ENCODE assay signal across 20 cellular contexts in genomic region chr13:108700421-108701170, GRCh38.
DNase-seq lines count a peak whose midpoint lies in the region; ATAC-seq, FAIRE-seq and TF ChIP-seq lines count a peak whose summit lies in the region.
"Had no signal": no experiment of that assay in that cellular context is flagged by ENCODE, and none has a peak within 500 bp of the region (broad histone marks: within the 10 kb centered on the region; RNA-seq: fewer than 3 reads in every experiment).

No MANE protein-coding gene starts in this region.

- H3K4me3 Mint-ChIP-seq in nephron progenitor cell: no peak overlapping the region
- H3K4me3 Mint-ChIP-seq: activated CD4-positive, alpha-beta memory T cell treated with anti-CD3 and anti-CD28 coated beads for 36 hours; activated T-helper 1 cell treated with anti-CD3 and anti-CD28 coated beads, Interleukin-12 subunit alpha, Interleukin-12 subunit beta, Interleukin-2, Interleukin-4 antibody, amounts not matched to agents 30 ng/mL and 10 ng/mL and 1 ng/mL, durations not matched to agents 14 hours and 24 hours and 36 hours had no signal

- no peaks in the 10 kb centered on the region for H3K27me3 Mint-ChIP-seq in nephron progenitor cell (ENCODE audit: low read depth, poor library complexity)

- intact Hi-C loops in thyroid gland (cut with DNase I): no loop called here

- H3K9me3 ChIP-seq in A549 (peaks cover 13% of the 10 kb centered on the region), RWPE2 (ENCODE audit: severe bottlenecking) (no peaks in the 10 kb centered on the region), thyroid gland (no peaks in the 10 kb centered on the region)
- H3K9me3 ChIP-seq: SK-N-SH had no signal

- TF ChIP-seq RAD21 in A549 (conservative IDR thresholded peaks at IDR 0.05 in 1 of 2, IDR thresholded peaks at IDR 0.05 in 1 of 2): no peak

- POLR2A ChIA-PET in A549 (lab: Yijun Ruan, JAX): no interaction called here

- no peak overlapping the region for H3K27ac Mint-ChIP-seq in nephron progenitor cell
- H3K27ac Mint-ChIP-seq: activated CD4-positive, alpha-beta memory T cell treated with anti-CD3 and anti-CD28 coated beads for 36 hours; activated T-helper 1 cell treated with anti-CD3 and anti-CD28 coated beads, Interleukin-12 subunit alpha, Interleukin-12 subunit beta, Interleukin-2, Interleukin-4 antibody, amounts not matched to agents 30 ng/mL and 10 ng/mL and 1 ng/mL, durations not matched to agents 14 hours and 24 hours and 36 hours had no signal

- no peak for FAIRE-seq in A549 (lab: Jason Lieb, UNC)
- FAIRE-seq: pancreas had no signal

- H3K4me3 ChIP-seq in A549 (no peak overlapping the region), RWPE2 (ENCODE audit: severe bottlenecking) (no peak overlapping the region), thyroid gland (replicated peaks in 1 of 3) (no peak overlapping the region)
- H3K4me3 ChIP-seq: coronary artery, pancreas had no signal

- no peak for TF ChIP-seq EP300 in A549 (IDR thresholded peaks at IDR 0.05)

- H3K4me1 ChIP-seq in A549: peaks cover 24% of the 10 kb centered on the region
- H3K4me1 ChIP-seq in RWPE2 (ENCODE audit: insufficient read depth, poor library complexity, severe bottlenecking): no peaks in the 10 kb centered on the region
- no peaks in the 10 kb centered on the region for H3K4me1 ChIP-seq in thyroid gland
- H3K4me1 ChIP-seq: Caco-2, pancreas had no signal

- DNase-seq in A549 (ENCODE audit: low read depth in 1 of 2, low spot score in 1 of 2) (peak; percentile 4 to 43), HCEC 1CT (peak; percentile 60), RWPE2 (ENCODE audit: low spot score) (no peak), fibroblast of peridontal ligament (ENCODE audit: extremely low read depth) (peak; percentile 32), thyroid gland (no peak), nephron progenitor cell (no peak), T-helper 1 cell (no peak)
- DNase-seq: activated CD4-positive, alpha-beta memory T cell treated with anti-CD3 and anti-CD28 coated beads for 36 hours; Caco-2; erythroblast; left colon; NCI-H1092; NCI-H2171 treated with DMSO at 0.1 percent for 48 hours; NK-92 treated with Interleukin-12 subunit alpha and Interleukin-12 subunit beta, amount 100 ng/mL, for 24 hours; pancreas; SK-N-SH; stimulated activated CD4-positive, alpha-beta T cell treated with anti-CD3 and anti-CD28 coated beads, Interleukin-12 subunit alpha, Interleukin-12 subunit beta, amount 100 ng/mL, for 4 hours had no signal

- H3K36me3 Mint-ChIP-seq in nephron progenitor cell (ENCODE audit: low read depth): peaks cover 8% of the 10 kb centered on the region

- H3K4me2 ChIP-seq in A549: peak overlapping the region; percentile 70
- H3K4me2 ChIP-seq: SK-N-SH had no signal

- TF ChIP-seq CTCF in A549 (IDR thresholded peaks at IDR 0.05) (no peak), RWPE2 (IDR thresholded peaks at IDR 0.05; ENCODE audit: poor library complexity, severe bottlenecking) (no peak), thyroid gland (IDR thresholded peaks at IDR 0.05) (no peak), nephron progenitor cell (IDR thresholded peaks at IDR 0.05) (no peak)

- peaks cover 7% of the 10 kb centered on the region for H3K27me3 ChIP-seq in RWPE2 (ENCODE audit: insufficient read depth, poor library complexity, severe bottlenecking)
- no peaks in the 10 kb centered on the region for H3K27me3 ChIP-seq in thyroid gland
- H3K27me3 ChIP-seq: pancreas had no signal

- peaks cover 16% of the 10 kb centered on the region for H3K9me3 Mint-ChIP-seq in nephron progenitor cell

- TF ChIP-seq POLR2A in A549 (IDR thresholded peaks at IDR 0.05; ENCODE audit: low read length) (no peak), thyroid gland (IDR thresholded peaks at IDR 0.05) (no peak)

- ATAC-seq in A549: peak in 1 of 2 experiments; percentile 68; a peak in 2 of 6 replicates
- ATAC-seq in RWPE2 (ENCODE audit: low read depth): peak; percentile 40; the same call in 2 of the 3 replicates
- ATAC-seq in GM18861 (IDR thresholded peaks at IDR 0.05; ENCODE audit: unreplicated experiment): no peak
- ATAC-seq: left colon, pancreas had no signal

- H3K27ac ChIP-seq in A549: peak overlapping the region; percentile 58 to 69; a peak in 5 of 6 replicates
- no peak overlapping the region for H3K27ac ChIP-seq in RWPE2 (ENCODE audit: poor library complexity, severe bottlenecking)
- H3K27ac ChIP-seq in thyroid gland: no peak overlapping the region
- H3K27ac ChIP-seq: coronary artery, pancreas had no signal

- H3K36me3 ChIP-seq in RWPE2 (ENCODE audit: low read depth): no peaks in the 10 kb centered on the region
- H3K36me3 ChIP-seq in thyroid gland: no peaks in the 10 kb centered on the region
- H3K36me3 ChIP-seq: pancreas had no signal

- CTCF ChIA-PET in A549 (lab: Yijun Ruan, JAX): interaction anchor here (0.7 kb wide), 2 partner anchors 116 to 183 kb away, joined by 3 read pairs; no protein-coding TSS in a partner anchor

- H3K4me1 Mint-ChIP-seq in nephron progenitor cell: no peaks in the 10 kb centered on the region

- WGBS in A549 (ENCODE audit: missing lambda C conversion rate): 25% methylated on average over 9 of the region's 9 CpGs
- WGBS in thyroid gland, 2 donors: 52 to 74% methylated on average over 9 of the region's 9 CpGs

TF ChIP-seq in A549, 52 proteins besides CTCF, POLR2A, EP300 and RAD21:
- TF ChIP-seq FOSL2 (IDR thresholded peaks at IDR 0.05) (peak; percentile 35; the same call in 1 of the 2 replicates), FOSL2 (CRISPR knock-in tag; IDR thresholded peaks at IDR 0.05) (no peak), CBX2 (IDR thresholded peaks at IDR 0.05; ENCODE audit: borderline replicate concordance, low read depth) (no peak), KDM5A (IDR thresholded peaks at IDR 0.05) (no peak), RARB (CRISPR knock-in tag; IDR thresholded peaks at IDR 0.05) (no peak), JUNB (IDR thresholded peaks at IDR 0.05) (0 out of 2 replicates have a peak, but pooled peaks have one; percentile 32), GATA3 (IDR thresholded peaks at IDR 0.05; ENCODE audit: borderline replicate concordance) (peak; percentile 38; the same call in 1 of the 2 replicates), SMC3 (IDR thresholded peaks at IDR 0.05) (peak; percentile 10; the same call in 1 of the 3 replicates), FOXS1 (CRISPR knock-in tag; IDR thresholded peaks at IDR 0.05) (no peak), CEBPB (IDR thresholded peaks at IDR 0.05) (peak in 1 of 2 experiments; percentile 56; a peak in 3 of 4 replicates)

Comparison
In these comparisons a context has a peak if more than half of its experiments do, and no peak if none do; other contexts are left out.
1. DNase-seq: peak in A549 (2 of 2), HCEC 1CT (single experiment) and fibroblast of peridontal ligament (single experiment); none in RWPE2 (single experiment), thyroid gland (0 of 2), nephron progenitor cell (single experiment) and T-helper 1 cell (0 of 5).
2. H3K27ac ChIP-seq: peak in A549 (2 of 2); none in RWPE2 (single experiment) and thyroid gland (0 of 3).